Comparison of ENCODE assay signal across 19 cellular contexts in the genomic region with DNA sequence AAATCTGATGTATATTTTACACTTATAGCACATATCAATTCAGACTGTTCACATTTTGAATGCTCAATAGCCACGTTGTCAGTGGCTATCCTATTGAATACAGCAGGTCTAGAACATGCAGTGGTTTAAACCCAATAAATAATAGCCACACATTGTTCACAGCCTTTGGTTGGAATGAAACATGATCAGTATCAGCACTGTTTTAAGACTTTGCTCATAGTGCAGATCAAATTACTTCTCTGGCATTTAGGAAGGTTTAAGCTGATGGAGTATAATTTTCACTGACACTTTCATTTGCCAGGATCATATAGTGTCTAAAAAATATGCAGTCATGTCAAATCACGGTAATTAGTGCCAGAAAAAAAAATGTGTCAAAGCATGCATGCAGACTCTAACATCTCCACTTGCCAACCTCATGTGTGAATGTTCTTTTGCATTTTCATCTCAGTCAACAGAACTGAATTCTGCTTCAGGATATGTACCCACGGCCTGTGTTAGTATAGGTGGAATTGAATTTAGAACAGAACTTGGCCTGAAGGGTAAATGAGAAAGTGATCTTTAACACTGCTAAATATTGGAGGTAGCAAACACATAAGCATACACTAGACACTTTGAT.
DNase-seq lines count a peak whose midpoint lies in the region; ATAC-seq and TF ChIP-seq lines count a peak whose summit lies in the region.
"Had no signal": no experiment of that assay in that cellular context is flagged by ENCODE, and none has a peak within 500 bp of the region (broad histone marks: within the 10 kb centered on the region; RNA-seq: fewer than 3 reads in every experiment).

No MANE protein-coding gene starts in this region.

- peaks cover 12% of the 10 kb centered on the region for H3K36me3 ChIP-seq in A673 (ENCODE audit: insufficient read depth, low read length, poor library complexity, severe bottlenecking)
- H3K36me3 ChIP-seq: MG63 had no signal

- H3K4me1 ChIP-seq in A673 (ENCODE audit: insufficient read depth, low read length, poor library complexity, severe bottlenecking) = peaks cover 35% of the 10 kb centered on the region

- peak overlapping the region in 2 of 3 experiments; percentile 13 to 23 for H3K27ac Mint-ChIP-seq in nephron
- H3K27ac Mint-ChIP-seq: IgD-negative memory B cell had no signal

- H3K27me3 Mint-ChIP-seq in nephron (ENCODE audit: low read depth) = no peaks in the 10 kb centered on the region
- H3K27me3 Mint-ChIP-seq: IgD-negative memory B cell had no signal

- H3K36me3 Mint-ChIP-seq in nephron (ENCODE audit: low read depth) = peaks cover 20% of the 10 kb centered on the region
- H3K36me3 Mint-ChIP-seq: IgD-negative memory B cell had no signal

- peak overlapping the region in 1 of 3 experiments; percentile 18 for H3K4me3 Mint-ChIP-seq in nephron
- H3K4me3 Mint-ChIP-seq: IgD-negative memory B cell had no signal

- BruUV-seq in A673 (replicated peaks; lab: Mats Ljungman, UMichigan) = no TSS peak

- no peak overlapping the region for H3K4me3 ChIP-seq in A673 (ENCODE audit: low read depth, low read length, poor library complexity, severe bottlenecking)
- H3K4me3 ChIP-seq: MG63 had no signal

- DNase-seq in A673 (ENCODE audit: low spot score) = peak; percentile 52
- peak; percentile 9 for DNase-seq in HCEC 1CT
- peak; percentile 56 for DNase-seq in RPMI7951 (ENCODE audit: low read depth)
- no peak for DNase-seq in caudate nucleus (lab: John Stamatoyannopoulos, UW)
- DNase-seq: DND-41, H7, Karpas-422, MG63, NCI-H1048, NCI-H1694, NCI-H2081 treated with DMSO at 0.1 percent for 48 hours, NCI-H446, RPMI8226, SIG-M5, T-helper 1 cell had no signal

- intact Hi-C loops in A673 (cut with micrococcal nuclease; ENCODE audit: unreplicated experiment) = no loop called here

- H3K9me3 Mint-ChIP-seq in nephron = peaks cover 45% of the 10 kb centered on the region

- TF ChIP-seq CTCF in A673 (conservative IDR thresholded peaks at IDR 0.05; ENCODE audit: low read depth, low read length) (no peak), nephron (IDR thresholded peaks at IDR 0.05; ENCODE audit: unreplicated experiment in 3 of 3) (no peak)

- H3K27ac ChIP-seq in A673 (ENCODE audit: low read depth, low read length, poor library complexity, severe bottlenecking) = peak overlapping the region; percentile 72
- no peak overlapping the region for H3K27ac ChIP-seq in caudate nucleus (ENCODE audit: low read depth, low read length)

- ATAC-seq in HG02571 (IDR thresholded peaks at IDR 0.05; ENCODE audit: unreplicated experiment) (no peak), GM21528 (IDR thresholded peaks at IDR 0.05; ENCODE audit: low FRiP score, unreplicated experiment) (no peak)

- H3K4me1 Mint-ChIP-seq in nephron = peaks cover 22% of the 10 kb centered on the region
- H3K4me1 Mint-ChIP-seq: IgD-negative memory B cell had no signal

- H3K27me3 ChIP-seq in A673 (replicated peaks; ENCODE audit: insufficient read depth, low read depth, low read length, poor library complexity) = no peaks in the 10 kb centered on the region
- H3K27me3 ChIP-seq: MG63 had no signal

- POLR2A ChIA-PET in A673 (lab: Charles Lee; ENCODE audit: low non-redundant PET) = interaction anchor here (0.7 kb wide), 1 partner anchor 297 kb away, joined by 3 read pairs; no protein-coding TSS in a partner anchor

- CTCF ChIA-PET in A673 (lab: Charles Lee) = no interaction called here

- H3K9me3 ChIP-seq in A673 (ENCODE audit: low read depth, low read length, poor library complexity, severe bottlenecking) = peaks cover 21% of the 10 kb centered on the region
- H3K9me3 ChIP-seq: MG63 had no signal

Comparison
In these comparisons a context has a peak if more than half of its experiments do, and no peak if none do; other contexts are left out.
1. DNase-seq: peak in A673 (single experiment), HCEC 1CT (single experiment) and RPMI7951 (single experiment); none in caudate nucleus (0 of 61).